ENCODE assay signal across 11 cellular contexts in the genomic region with DNA sequence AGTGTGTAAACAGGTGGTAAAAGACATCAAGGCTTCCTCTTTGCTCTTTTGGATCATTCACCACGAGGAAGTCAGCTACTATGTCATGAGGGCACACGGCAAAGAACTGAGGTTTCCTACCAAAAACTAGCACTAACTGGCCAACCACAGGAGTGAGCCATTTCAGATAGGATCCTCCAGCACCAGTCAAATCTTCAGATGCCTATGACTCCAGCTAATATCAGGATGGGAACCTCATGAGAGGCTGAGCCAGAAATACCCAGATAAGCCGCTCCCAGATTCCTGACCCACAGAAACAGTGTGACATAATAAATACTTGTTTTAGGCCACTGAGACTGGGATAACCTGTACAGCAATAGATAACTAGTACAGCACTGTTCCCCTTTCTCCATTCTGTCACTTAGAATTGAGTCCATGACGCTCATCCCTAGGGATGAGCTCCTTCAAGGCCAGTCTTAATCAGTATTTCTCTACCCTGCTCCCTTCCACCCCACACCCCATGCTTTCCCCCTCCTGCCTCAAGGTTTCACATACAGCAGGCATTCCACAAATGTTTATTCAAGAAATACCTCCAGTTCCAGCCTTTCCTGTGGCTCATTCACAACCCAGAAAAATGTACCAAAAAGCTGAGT.
DNase-seq lines count a peak whose midpoint lies in the region; ATAC-seq and TF ChIP-seq lines count a peak whose summit lies in the region.
"Had no signal": no experiment of that assay in that cellular context is flagged by ENCODE, and none has a peak within 500 bp of the region (broad histone marks: within the 10 kb centered on the region; RNA-seq: fewer than 3 reads in every experiment).

No MANE protein-coding gene starts in this region.

- intact Hi-C loops in Panc1 (cut with micrococcal nuclease; ENCODE audit: unreplicated experiment): no loop called here

- H3K4me3 ChIP-seq in Panc1 (ENCODE audit: low read depth in 2 of 2, low read length in 2 of 2) (no peak overlapping the region), fibroblast of the aortic adventitia (ENCODE audit: low read depth, low read length) (no peak overlapping the region)

- in situ Hi-C loops in Panc1 (cut with HindIII; ENCODE audit: low pct_unique_long_range_greater_than_20kb, low sequenced_read_pairs): no loop called here

- H3K4me1 Mint-ChIP-seq in osteocyte (ENCODE audit: unreplicated experiment): peaks cover 74% of the 10 kb centered on the region

- no peaks in the 10 kb centered on the region for H3K9me3 ChIP-seq in Panc1 (ENCODE audit: control insufficient read depth, insufficient read depth, low read depth, low read length)

- peaks cover 4% of the 10 kb centered on the region for H3K9me3 Mint-ChIP-seq in osteocyte (ENCODE audit: unreplicated experiment)
- peaks cover 0 to 4% of the 10 kb centered on the region in 2 donors for H3K9me3 Mint-ChIP-seq in activated naive CD4-positive, alpha-beta T cell treated with anti-CD3 and anti-CD28 coated beads, Interleukin-2, amount 50 U/mL, for 72 hours

- H3K27ac ChIP-seq in Panc1 (ENCODE audit: low read length): peak overlapping the region; percentile 62

- POLR2A ChIA-PET in Panc1 (lab: Charles Lee): interaction anchor here (0.5 to 0.6 kb wide), 2 partner anchors 551 to 1042 kb away, joined by 3 to 5 read pairs; no protein-coding TSS in a partner anchor

- H3K36me3 ChIP-seq in Panc1 (ENCODE audit: control insufficient read depth, insufficient read depth, low read length): no peaks in the 10 kb centered on the region

- no peaks in the 10 kb centered on the region for H3K27me3 ChIP-seq in Panc1 (ENCODE audit: control insufficient read depth, insufficient read depth, low read length)

- DNase-seq in ELF-1 (ENCODE audit: low read depth, low spot score): peak; percentile 54
- no peak for DNase-seq in Panc1 (ENCODE audit: low read depth, low spot score)
- DNase-seq in fibroblast of the aortic adventitia (ENCODE audit: low read depth): peak; percentile 79
- DNase-seq in osteocyte (ENCODE audit: extremely low spot score, unreplicated experiment): no peak
- no peak for DNase-seq in MV-4-11 (lab: John Stamatoyannopoulos, UW)
- no peak for DNase-seq in activated naive CD4-positive, alpha-beta T cell treated with anti-CD3 and anti-CD28 coated beads, Interleukin-2, amount 50 U/mL, for 72 hours (ENCODE audit: low spot score in 2 of 2)
- no peak for DNase-seq in SHP77 treated with DMSO at 0.1 percent for 48 hours (lab: John Stamatoyannopoulos, UW)
- DNase-seq: DND-41; NCI-H510A treated with DMSO at 0.1 percent for 48 hours; stimulated activated CD4-positive, alpha-beta T cell treated with anti-CD3 and anti-CD28 coated beads, Interleukin-1b, Interleukin-23, amount 100 ng/mL, for 48 hours had no signal

- no TSS peak for BruUV-seq in Panc1 (replicated peaks; lab: Mats Ljungman, UMichigan)

- peak; percentile 55 for ATAC-seq in Panc1
- ATAC-seq in GM18519 (IDR thresholded peaks at IDR 0.05; ENCODE audit: low FRiP score, unreplicated experiment): no peak
- no peak for ATAC-seq in activated naive CD4-positive, alpha-beta T cell treated with anti-CD3 and anti-CD28 coated beads, Interleukin-2, amount 50 U/mL, for 72 hours

- H3K36me3 Mint-ChIP-seq in osteocyte (ENCODE audit: unreplicated experiment): peaks cover 13% of the 10 kb centered on the region
- H3K36me3 Mint-ChIP-seq in activated naive CD4-positive, alpha-beta T cell treated with anti-CD3 and anti-CD28 coated beads, Interleukin-2, amount 50 U/mL, for 72 hours: no peaks in the 10 kb centered on the region

- TF ChIP-seq CTCF in Panc1 (IDR thresholded peaks at IDR 0.05) (no peak), fibroblast of the aortic adventitia (IDR thresholded peaks at IDR 0.05; ENCODE audit: insufficient read depth, low read length) (no peak), osteocyte (IDR thresholded peaks at IDR 0.05) (no peak)

- CTCF ChIA-PET in Panc1 (lab: Charles Lee): no interaction called here

- peak overlapping the region; percentile 85 for H3K27ac Mint-ChIP-seq in osteocyte (ENCODE audit: unreplicated experiment)
- no peak overlapping the region for H3K27ac Mint-ChIP-seq in activated naive CD4-positive, alpha-beta T cell treated with anti-CD3 and anti-CD28 coated beads, Interleukin-2, amount 50 U/mL, for 72 hours

- H3K27me3 Mint-ChIP-seq in osteocyte (ENCODE audit: unreplicated experiment): no peaks in the 10 kb centered on the region

- H3K4me1 ChIP-seq in Panc1 (ENCODE audit: control insufficient read depth, insufficient read depth, low read length): peaks cover 30% of the 10 kb centered on the region

- peak overlapping the region; percentile 10 for H3K4me3 Mint-ChIP-seq in osteocyte (ENCODE audit: unreplicated experiment)

Comparison
In these comparisons a context has a peak if more than half of its experiments do, and no peak if none do; other contexts are left out.
1. DNase-seq: peak in ELF-1 (single experiment) and fibroblast of the aortic adventitia (single experiment); none in Panc1 (single experiment), osteocyte (single experiment), MV-4-11 (single experiment), activated naive CD4-positive, alpha-beta T cell treated with anti-CD3 and anti-CD28 coated beads, Interleukin-2, amount 50 U/mL, for 72 hours (0 of 2) and SHP77 treated with DMSO at 0.1 percent for 48 hours (single experiment).